1 cellular context compared by ENCODE assay signal in genomic region chr6:149840345-149841075, GRCh38.
A peak's percentile ranks its signal among the peaks of the same experiment; 100 is the strongest.
TF ChIP-seq lines count a peak whose summit lies in the region.

No MANE protein-coding gene starts in this region.

TF ChIP-seq in H1, 55 proteins besides CTCF, POLR2A, EP300 and RAD21:
- TF ChIP-seq KDM5A (IDR thresholded peaks at IDR 0.05; ENCODE audit: low read length) (no peak), YY1 (IDR thresholded peaks at IDR 0.05; ENCODE audit: low read depth, low read length) (peak; percentile 41; the same call in 1 of the 2 replicates)
